ENCODE assay signal across 21 cellular contexts in the genomic region with DNA sequence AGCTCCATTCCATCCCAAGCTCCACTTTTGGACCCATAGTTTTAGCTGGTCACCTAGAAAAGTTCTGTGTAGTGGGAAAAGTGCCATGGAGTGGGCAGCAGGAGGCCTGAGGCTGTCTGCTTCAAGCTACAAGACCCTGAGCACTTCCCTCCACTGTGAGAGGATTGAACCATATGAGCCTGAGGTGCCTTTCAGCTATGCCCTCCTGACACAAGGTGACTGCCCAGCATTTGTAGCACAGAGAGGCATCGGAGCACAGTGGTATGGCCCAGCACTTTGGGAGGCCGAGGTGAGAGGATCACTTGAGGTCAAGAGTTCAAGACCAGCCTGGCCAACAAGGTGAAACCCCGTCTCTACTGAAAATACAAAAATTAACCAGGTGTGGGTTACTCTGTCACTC. TPM values are rescaled to one million over a fixed set of nuclear protein-coding genes. Genes with fewer than 3 reads are reported as not detected.
DNase-seq lines count a peak whose midpoint lies in the region; ATAC-seq and TF ChIP-seq lines count a peak whose summit lies in the region.
"Had no signal": no experiment of that assay in that cellular context is flagged by ENCODE, and none has a peak within 500 bp of the region (broad histone marks: within the 10 kb centered on the region; RNA-seq: fewer than 3 reads in every experiment).

No MANE protein-coding gene starts in this region.

- H3K9me3 ChIP-seq in heart right ventricle (no peaks in the 10 kb centered on the region), prostate gland (no peaks in the 10 kb centered on the region), uterus (no peaks in the 10 kb centered on the region)
- H3K9me3 ChIP-seq: BE2C, HAP-1, SJCRH30 had no signal

- no peak for TF ChIP-seq CTCF in heart right ventricle (IDR thresholded peaks at IDR 0.05)
- no peak for TF ChIP-seq CTCF in prostate gland (IDR thresholded peaks at IDR 0.05)
- no peak for TF ChIP-seq CTCF in uterus (IDR thresholded peaks at IDR 0.05)

- TF ChIP-seq POLR2A in prostate gland (IDR thresholded peaks at IDR 0.05) (no peak), uterus (IDR thresholded peaks at IDR 0.05) (no peak), erythroblast (IDR thresholded peaks at IDR 0.05; ENCODE audit: low read length) (no peak)

- peaks cover 28 to 76% (median 58%) of the 10 kb centered on the region in 9 donors for H3K4me1 ChIP-seq in heart right ventricle
- no peaks in the 10 kb centered on the region for H3K4me1 ChIP-seq in prostate gland (replicated peaks)
- peaks cover 7 to 42% of the 10 kb centered on the region in 2 donors for H3K4me1 ChIP-seq in uterus
- H3K4me1 ChIP-seq: HAP-1 had no signal

- 85 to 95% methylated on average over 3 of the region's 3 CpGs for WGBS in heart right ventricle, 2 donors
- 94% methylated on average over 3 of the region's 3 CpGs for WGBS in prostate gland

- intact Hi-C loops in heart right ventricle (cut with DNase I): no loop called here
- intact Hi-C loops in Right ventricle myocardium inferior (cut with DNase I): no loop called here
- intact Hi-C loops in prostate gland (cut with DNase I): no loop called here
- intact Hi-C loops in uterus (cut with DNase I; ENCODE audit: low total_unique reads): no loop called here

- H3K36me3 ChIP-seq in heart right ventricle (no peaks in the 10 kb centered on the region), prostate gland (no peaks in the 10 kb centered on the region), uterus (no peaks in the 10 kb centered on the region)
- H3K36me3 ChIP-seq: BE2C, HAP-1, SJCRH30 had no signal

- H3K27ac ChIP-seq in heart right ventricle (peak overlapping the region in 9 of 10 donors; percentile 46 to 92 (median 84)), cingulate gyrus (ENCODE audit: low read depth, low read length) (peak overlapping the region; percentile 12), prostate gland (peak overlapping the region; percentile 36 to 53), uterus (peak overlapping the region; percentile 80 to 98)
- H3K27ac ChIP-seq: SJCRH30 had no signal

- H3K4me3 ChIP-seq in heart right ventricle: no peak overlapping the region
- no peak overlapping the region for H3K4me3 ChIP-seq in prostate gland
- no peak overlapping the region for H3K4me3 ChIP-seq in uterus
- H3K4me3 ChIP-seq: HAP-1, SJCRH30 had no signal

- peaks cover 0 to 25% (median 4%) of the 10 kb centered on the region in 7 donors for H3K27me3 ChIP-seq in heart right ventricle
- H3K27me3 ChIP-seq in prostate gland (replicated peaks; ENCODE audit: insufficient read depth): no peaks in the 10 kb centered on the region
- no peaks in the 10 kb centered on the region for H3K27me3 ChIP-seq in uterus
- H3K27me3 ChIP-seq: BE2C, SJCRH30 had no signal

- no peak for DNase-seq in heart right ventricle
- no peak for DNase-seq in Right ventricle myocardium inferior (ENCODE audit: missing footprints)
- no peak for DNase-seq in prostate gland (ENCODE audit: low spot score)
- no peak for DNase-seq in uterus
- no peak for DNase-seq in erythroblast (lab: John Stamatoyannopoulos, UW)
- no peak for DNase-seq in NCI-H69 (lab: John Stamatoyannopoulos, UW)
- DNase-seq in NOMO-1 (lab: John Stamatoyannopoulos, UW; ENCODE audit: unreplicated experiment in 2 of 2): no peak
- DNase-seq: 8988T; BE2C; CD8-positive, alpha-beta memory T cell; DND-41; NCI-H1105 treated with DMSO at 0.1 percent for 48 hours; NCI-H1694 treated with DMSO at 0.1 percent for 48 hours; NCI-H2107; NCI-H226; NCI-H526 treated with DMSO at 0.1 percent for 48 hours; RPMI8226; SJCRH30 had no signal

- no peak for ATAC-seq in heart right ventricle
- no peak for ATAC-seq in Right ventricle myocardium inferior

RNA-seq across cellular contexts. Expression of a gene that starts 3.9 kb away (rescaled TPM):
- total RNA-seq in heart right ventricle (10 to 100 TPM in 3 of 10 donors, 1 to 10 TPM in 7; 4.1 to 20.5 (median 4.6) TPM), Right ventricle myocardium inferior (8.4 TPM), prostate gland (under 1 TPM in 1 of 2 donors, not detected in 1; 0.57 TPM), uterus (1 to 10 TPM in 1 of 4 donors, under 1 TPM in 1, not detected in 2; 0.21 to 1.3 TPM)
- 1 to 10 TPM in 1 of 2 donors, under 1 TPM in 1; 0.84 to 7.8 TPM for polyA plus RNA-seq in heart right ventricle
- total RNA-seq: CD8-positive, alpha-beta memory T cell; HT1080 had no signal
- polyA plus RNA-seq: CD8-positive, alpha-beta memory T cell had no signal

RNA-seq across cellular contexts. Expression of a gene that starts 4.8 kb away (rescaled TPM):
- total RNA-seq in heart right ventricle (10 to 100 TPM in 7 of 10 donors, 1 to 10 TPM in 3; 4.4 to 20.1 (median 11.8) TPM), Right ventricle myocardium inferior (23.3 TPM), prostate gland (100 to 1,000 TPM in 1 of 2 donors, 10 to 100 TPM in 1; 56.3 to 124 TPM), uterus (100 to 1,000 TPM in 1 of 4 donors, 10 to 100 TPM in 3; 65.3 to 116 (median 76.6) TPM)
- 10 to 100 TPM; 13.1 to 18.7 TPM for polyA plus RNA-seq in heart right ventricle
- total RNA-seq: CD8-positive, alpha-beta memory T cell; HT1080; SJCRH30 had no signal
- polyA plus RNA-seq: CD8-positive, alpha-beta memory T cell had no signal

RNA-seq across cellular contexts. Expression of a gene that starts 27.4 kb away (rescaled TPM):
- total RNA-seq in heart right ventricle (not detected), Right ventricle myocardium inferior (not detected), prostate gland (under 1 TPM in 1 of 2 donors, not detected in 1; 0.68 TPM), uterus (not detected)
- polyA plus RNA-seq in heart right ventricle: under 1 TPM in 1 of 2 donors, not detected in 1; 0.43 TPM
- total RNA-seq: CD8-positive, alpha-beta memory T cell; HT1080 had no signal
- polyA plus RNA-seq: CD8-positive, alpha-beta memory T cell had no signal

RNA-seq across cellular contexts. Expression of a gene that starts 42.4 kb away (rescaled TPM):
- total RNA-seq in heart right ventricle (1 to 10 TPM in 9 of 10 donors, under 1 TPM in 1; 0.88 to 2.3 (median 1.6) TPM), Right ventricle myocardium inferior (1.5 TPM), prostate gland (1 to 10 TPM; 1.9 to 8.5 TPM), uterus (10 to 100 TPM in 1 of 4 donors, 1 to 10 TPM in 2, under 1 TPM in 1; 0.77 to 16.0 (median 3.8) TPM)
- 1 to 10 TPM in 1 of 2 donors, under 1 TPM in 1; 0.65 to 5.3 TPM for polyA plus RNA-seq in heart right ventricle

RNA-seq across cellular contexts. Expression of a gene that starts 43.2 kb away (rescaled TPM):
- total RNA-seq in heart right ventricle (10 to 100 TPM; 13.5 to 21.9 (median 18.6) TPM), Right ventricle myocardium inferior (18.7 TPM), prostate gland (10 to 100 TPM; 31.0 to 37.9 TPM), uterus (10 to 100 TPM; 11.5 to 30.1 (median 21.0) TPM)
- 1 to 10 TPM; 5.5 to 8.0 TPM for polyA plus RNA-seq in heart right ventricle

Comparison
In these comparisons a context has a peak if more than half of its experiments do, and no peak if none do; other contexts are left out.
1. H3K27ac ChIP-seq: peak in every context shown above with its lines; median percentile 89 in uterus; 84 in heart right ventricle; 44 in prostate gland; 12 in cingulate gyrus.